In genomic region chr2:30217644-30218361, GRCh38 we compare ENCODE assay signal across 9 cellular contexts. TPM values are rescaled to one million over a fixed set of nuclear protein-coding genes. Genes with fewer than 3 reads are reported as not detected.
A peak's percentile ranks its signal among the peaks of the same experiment; 100 is the strongest.
DNase-seq lines count a peak whose midpoint lies in the region; ATAC-seq and TF ChIP-seq lines count a peak whose summit lies in the region.
"Had no signal": no experiment of that assay in that cellular context is flagged by ENCODE, and none has a peak within 500 bp of the region (broad histone marks: within the 10 kb centered on the region; RNA-seq: fewer than 3 reads in every experiment).

No MANE protein-coding gene starts in this region.

- H3K9me3 ChIP-seq in BLaER1 (no peaks in the 10 kb centered on the region), RWPE2 (ENCODE audit: severe bottlenecking) (no peaks in the 10 kb centered on the region), right lobe of liver (no peaks in the 10 kb centered on the region)

- TF ChIP-seq CTCF in RWPE2 (IDR thresholded peaks at IDR 0.05; ENCODE audit: poor library complexity, severe bottlenecking) (no peak), right lobe of liver (IDR thresholded peaks at IDR 0.05) (no peak), GM10248 (IDR thresholded peaks at IDR 0.05; ENCODE audit: control extremely low read depth, extremely low read depth, low read depth, missing control alignments) (no peak)

- H3K36me3 ChIP-seq in BLaER1 (no peaks in the 10 kb centered on the region), RWPE2 (ENCODE audit: low read depth) (no peaks in the 10 kb centered on the region), right lobe of liver (no peaks in the 10 kb centered on the region)

- no peaks in the 10 kb centered on the region for H4K20me1 ChIP-seq in BLaER1

- H3K4me1 ChIP-seq in BLaER1 (peaks cover 26% of the 10 kb centered on the region), RWPE2 (ENCODE audit: insufficient read depth, poor library complexity, severe bottlenecking) (peaks cover 12% of the 10 kb centered on the region), right lobe of liver (no peaks in the 10 kb centered on the region)

- H3K4me2 ChIP-seq in BLaER1: peak overlapping the region; percentile 71

- no peak overlapping the region for H3K4me3 ChIP-seq in BLaER1
- H3K4me3 ChIP-seq in RWPE2 (ENCODE audit: severe bottlenecking): no peak overlapping the region
- H3K4me3 ChIP-seq in right lobe of liver: no peak overlapping the region

- ATAC-seq in RWPE2 (ENCODE audit: low read depth) (peak; percentile 88), right lobe of liver (peak; percentile 59 to 66 (median 62)), HG02870 (IDR thresholded peaks at IDR 0.05; ENCODE audit: unreplicated experiment) (no peak)
- ATAC-seq: naive thymus-derived CD4-positive, alpha-beta T cell had no signal

- TF ChIP-seq RAD21 in Ishikawa (IDR thresholded peaks at IDR 0.05; ENCODE audit: low read depth): peak; percentile 5; the same call in 1 of the 2 replicates

- intact Hi-C loops in right lobe of liver (cut with DNase I): no loop called here

- WGBS in right lobe of liver (ENCODE audit: insufficient coverage, low coverage, low lambda C conversion rate, missing lambda C conversion rate): 19% methylated on average over 10 of the region's 11 CpGs

- no peak overlapping the region for H3K9ac ChIP-seq in BLaER1

- H3K27ac ChIP-seq in BLaER1 (no peak overlapping the region; the same call in 1 of the 2 replicates), RWPE2 (ENCODE audit: poor library complexity, severe bottlenecking) (peak overlapping the region; percentile 18), right lobe of liver (no peak overlapping the region)

- peak; percentile 97 for TF ChIP-seq EP300 in Ishikawa (IDR thresholded peaks at IDR 0.05; ENCODE audit: borderline replicate concordance)

- H3K27me3 ChIP-seq in BLaER1 (no peaks in the 10 kb centered on the region), RWPE2 (ENCODE audit: insufficient read depth, poor library complexity, severe bottlenecking) (no peaks in the 10 kb centered on the region), right lobe of liver (no peaks in the 10 kb centered on the region)

- no peak for TF ChIP-seq POLR2A in right lobe of liver (IDR thresholded peaks at IDR 0.05)

- CTCF ChIA-PET in GM10248 (lab: Yijun Ruan, JAX): interaction anchor here (1.2 to 3.1 kb wide), 10 partner anchors 10 to 494 kb away, joined by 3 to 25 read pairs (median 4); partner anchors contain the start of gene LBH

- DNase-seq in RWPE2 (ENCODE audit: low spot score) (no peak), right lobe of liver (no peak), EL (no peak), GM10248 (ENCODE audit: extremely low spot score) (no peak)
- DNase-seq in activated CD4-positive, alpha-beta T cell treated with anti-CD3 and anti-CD28 coated beads, Interleukin-2, amount 50 U/mL, for 1 hour: no peak
- DNase-seq: naive thymus-derived CD4-positive, alpha-beta T cell had no signal

- POLR2A ChIA-PET in GM10248 (lab: Yijun Ruan, JAX): no interaction called here

TF ChIP-seq in Ishikawa, 13 proteins besides CTCF, POLR2A, EP300 and RAD21:
- peak; percentile 86 for TF ChIP-seq FOXM1 (IDR thresholded peaks at IDR 0.05; ENCODE audit: borderline replicate concordance, low read depth)
- no peak for TF ChIP-seq CEBPB (IDR thresholded peaks at IDR 0.05)
- no peak for TF ChIP-seq TAF1 (IDR thresholded peaks at IDR 0.05; ENCODE audit: low read depth)
- TF ChIP-seq USF1 (IDR thresholded peaks at IDR 0.05): peak; percentile 44
- peak; percentile 99 for TF ChIP-seq NFIC (IDR thresholded peaks at IDR 0.05)
- TF ChIP-seq TCF12 (IDR thresholded peaks at IDR 0.05; ENCODE audit: low read depth): peak; percentile 97
- TF ChIP-seq ZBTB7A (IDR thresholded peaks at IDR 0.05; ENCODE audit: low read depth): no peak
- peak; percentile 78 for TF ChIP-seq MAX (IDR thresholded peaks at IDR 0.05)
- peak; percentile 59; the same call in 1 of the 2 replicates for TF ChIP-seq YY1 (IDR thresholded peaks at IDR 0.05; ENCODE audit: low read depth)
- no peak; the same call in 1 of the 2 replicates for TF ChIP-seq REST (IDR thresholded peaks at IDR 0.05; ENCODE audit: low read depth)
- peak; percentile 75 for TF ChIP-seq TEAD4 (IDR thresholded peaks at IDR 0.05)

RNA-seq across cellular contexts. Expression of gene LBH, which starts 13.5 kb away (rescaled TPM):
- total RNA-seq in right lobe of liver: 10 to 100 TPM in 3 of 6 experiments, 1 to 10 TPM in 3; 4.3 to 17.6 (median 9.5) TPM
